ENCODE assay signal across 22 cellular contexts in the genomic region with DNA sequence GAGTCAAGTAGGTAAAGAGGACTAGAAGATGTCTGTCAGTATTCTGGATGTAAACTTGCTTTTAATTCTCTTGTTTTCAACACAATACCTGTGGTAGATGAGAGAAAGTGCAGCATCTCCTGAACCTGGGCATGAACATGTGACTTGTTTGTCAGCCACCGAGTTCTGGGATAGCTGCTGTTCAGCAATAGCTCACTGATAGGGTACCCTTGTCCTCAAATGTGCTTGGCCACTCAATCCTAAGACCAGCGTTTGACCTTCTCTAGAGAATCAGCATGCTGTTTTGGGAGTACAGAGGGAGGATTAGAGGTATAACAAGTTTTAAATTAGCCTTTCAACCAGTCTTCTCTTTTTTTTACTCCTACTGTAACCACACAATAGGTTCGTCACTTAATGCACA. TPM values are rescaled to one million over a fixed set of nuclear protein-coding genes. Genes with fewer than 3 reads are reported as not detected.
DNase-seq lines count a peak whose midpoint lies in the region; ATAC-seq, FAIRE-seq and TF ChIP-seq lines count a peak whose summit lies in the region.
"Had no signal": no experiment of that assay in that cellular context is flagged by ENCODE, and none has a peak within 500 bp of the region (broad histone marks: within the 10 kb centered on the region; RNA-seq: fewer than 3 reads in every experiment).

No MANE protein-coding gene starts in this region.

- peaks cover 30% of the 10 kb centered on the region for H3K4me1 ChIP-seq in left ventricle myocardium inferior
- peaks cover 3 to 14% (median 5%) of the 10 kb centered on the region in 4 experiments; a peak in 4 of 7 replicates for H3K4me1 ChIP-seq in H1 (replicated peaks in 1 of 4; ENCODE audit: control insufficient read depth in 3 of 4, insufficient read depth in 4 of 4, low read length in 3 of 4)
- H3K4me1 ChIP-seq: BLaER1 had no signal

- peak; percentile 56 for ATAC-seq in Right ventricle myocardium superior (ENCODE audit: poor library complexity)
- ATAC-seq in left ventricle myocardium superior, result peak; percentile 60
- no peak for ATAC-seq in GM18517 (IDR thresholded peaks at IDR 0.05; ENCODE audit: unreplicated experiment)
- ATAC-seq: CD8-positive, alpha-beta T cell had no signal

- H3K14ac ChIP-seq in H1 (ENCODE audit: insufficient read length), result no peak overlapping the region

- DNase-seq in Right ventricle myocardium superior, result no peak
- DNase-seq in cardiac septum (ENCODE audit: low spot score), result no peak
- DNase-seq in left ventricle myocardium superior, result no peak
- no peak for DNase-seq in left ventricle myocardium inferior
- DNase-seq in H1 (ENCODE audit: low read depth in 1 of 2, low spot score in 2 of 2), result no peak
- DNase-seq in NCI-H2171 treated with DMSO at 0.1 percent for 48 hours (lab: John Stamatoyannopoulos, UW), result no peak
- DNase-seq in NCI-H2081 (lab: John Stamatoyannopoulos, UW), result no peak
- DNase-seq: Caco-2; CD4-positive, CD25-positive, alpha-beta regulatory T cell; CD8-positive, alpha-beta T cell; DMS153; DND-41; GOT3; H7; HCEC 1CT had no signal

- CTCF ChIA-PET in H1 (lab: Charles Lee; ENCODE audit: partially characterized antibody), result interaction anchor here (1.5 kb wide), 1 partner anchor 26 kb away, joined by 4 read pairs; no protein-coding TSS in a partner anchor

- no peak overlapping the region for H3K56ac ChIP-seq in H1 (replicated peaks; ENCODE audit: insufficient read length, low read depth, low read length)

- WGBS in H1 (ENCODE audit: extremely low coverage in 1 of 2, insufficient coverage in 1 of 2, insufficient read length in 1 of 2, insufficient replicate concordance in 2 of 2, low coverage in 1 of 2, low lambda C conversion rate in 2 of 2, missing lambda C conversion rate in 1 of 2), 2 experiments, result 78% methylated on average over 3 of the region's 3 CpGs; no CpG with 5 or more reads in 1 of the 2 experiments

- no peaks in the 10 kb centered on the region; the same call in 1 of the 2 replicates for H3K79me1 ChIP-seq in H1 (ENCODE audit: low read depth, low read length)

- H2BK12ac ChIP-seq in H1 (ENCODE audit: low read depth, low read length), result no peak overlapping the region

- no peak overlapping the region for H4K91ac ChIP-seq in H1 (replicated peaks; ENCODE audit: insufficient read length, low read length)

- no peak overlapping the region for H3K18ac ChIP-seq in H1 (ENCODE audit: extremely low read depth, low read length)

- H3K27ac ChIP-seq in left ventricle myocardium inferior (replicated peaks), result no peak overlapping the region
- no peak overlapping the region for H3K27ac ChIP-seq in H1 (ENCODE audit: low read depth, low read length)
- H3K27ac ChIP-seq: 22Rv1, BLaER1, C4-2B had no signal

- H3K9ac ChIP-seq in H1 (replicated peaks in 1 of 4; ENCODE audit: extremely low read depth in 1 of 4, low read depth in 3 of 4, low read length in 3 of 4), result no peak overlapping the region; a peak in 1 of 7 replicates
- H3K9ac ChIP-seq: BLaER1 had no signal

- peaks cover 0 to 11% of the 10 kb centered on the region in 2 experiments; a peak in 2 of 4 replicates for H3K79me2 ChIP-seq in H1 (ENCODE audit: control insufficient read depth in 1 of 2, insufficient read depth in 2 of 2, low read length in 2 of 2)

- TF ChIP-seq CTCF in left ventricle myocardium inferior (IDR thresholded peaks at IDR 0.05; ENCODE audit: borderline replicate concordance) (no peak), H1 (IDR thresholded peaks at IDR 0.05; ENCODE audit: control extremely low read depth in 1 of 3, insufficient read depth in 1 of 3, low read depth in 1 of 3, low read length in 3 of 3) (no peak)

- H2BK5ac ChIP-seq in H1 (ENCODE audit: low read depth, low read length), result no peak overlapping the region

- POLR2A ChIA-PET in H1 (lab: Charles Lee; ENCODE audit: partially characterized antibody), result interaction anchor here (1.0 kb wide), 1 partner anchor 23 kb away, joined by 3 read pairs; the partner anchor contains the start of gene RPIA

- H2AFZ ChIP-seq in H1 (ENCODE audit: low read length), result no peak overlapping the region

- FAIRE-seq in H1 (lab: Jason Lieb, UNC), result no peak
- FAIRE-seq: A204.1, G401.6, GM12892 had no signal

- H2AK5ac ChIP-seq in H1 (ENCODE audit: low read depth, low read length), result 0 out of 2 replicates have a peak overlapping the region, but pooled peaks have one; percentile 29

- H4K5ac ChIP-seq in H1 (ENCODE audit: insufficient read length, low read depth, low read length), result no peak overlapping the region

- no peak overlapping the region for H3K23ac ChIP-seq in H1 (ENCODE audit: insufficient read length)

- H3K23me2 ChIP-seq in H1 (ENCODE audit: low read depth, low read length), result no peaks in the 10 kb centered on the region

- H3K4me3 ChIP-seq in left ventricle myocardium inferior (no peak overlapping the region), H1 (ENCODE audit: extremely low read depth in 1 of 4, insufficient read depth in 2 of 4, low read depth in 3 of 4, low read length in 4 of 4) (no peak overlapping the region; a peak in 1 of 8 replicates)
- H3K4me3 ChIP-seq: BLaER1 had no signal

- H2BK20ac ChIP-seq in H1 (ENCODE audit: low read length), result no peak overlapping the region

- H2BK15ac ChIP-seq in H1 (ENCODE audit: low read length), result no peak overlapping the region

- no peak for TF ChIP-seq EP300 in H1 (IDR thresholded peaks at IDR 0.05; ENCODE audit: borderline replicate concordance in 1 of 2, low read depth in 2 of 2, low read length in 2 of 2)

- H4K8ac ChIP-seq in H1 (ENCODE audit: extremely low read depth, insufficient read depth, low read length), result no peak overlapping the region

- no peak for TF ChIP-seq POLR2A in H1 (IDR thresholded peaks at IDR 0.05; ENCODE audit: control extremely low read depth in 1 of 2, low read depth in 2 of 2, low read length in 2 of 2)

- no peak for TF ChIP-seq RAD21 in H1 (IDR thresholded peaks at IDR 0.05 in 1 of 2, conservative IDR thresholded peaks at IDR 0.05 in 1 of 2; ENCODE audit: low read depth in 2 of 2, low read length in 2 of 2)

- no peak overlapping the region for H2BK120ac ChIP-seq in H1 (replicated peaks; ENCODE audit: low read depth, low read length)

- intact Hi-C loops in Right ventricle myocardium superior (cut with DNase I) (no loop called here), cardiac septum (cut with DNase I) (no loop called here), left ventricle myocardium superior (cut with micrococcal nuclease) (no loop called here), left ventricle myocardium inferior (cut with micrococcal nuclease) (no loop called here)

- H3K9me3 ChIP-seq in left ventricle myocardium inferior (replicated peaks), result no peaks in the 10 kb centered on the region
- H3K9me3 ChIP-seq in H1 (ENCODE audit: insufficient read depth in 2 of 2, low read depth in 1 of 2, low read length in 1 of 2), result peaks cover 4 to 12% of the 10 kb centered on the region in 2 experiments
- H3K9me3 ChIP-seq: Caco-2 had no signal

- no peaks in the 10 kb centered on the region for H3K36me3 ChIP-seq in left ventricle myocardium inferior
- H3K36me3 ChIP-seq in H1 (ENCODE audit: control insufficient read depth in 2 of 4, insufficient read depth in 4 of 4, low read length in 3 of 4), result peaks cover 0 to 6% (median 3%) of the 10 kb centered on the region in 4 experiments; a peak in 2 of 8 replicates

- H3K4me2 ChIP-seq in H1 (ENCODE audit: insufficient read depth in 1 of 2, low read depth in 2 of 2, low read length in 2 of 2), result 0 out of 4 replicates have a peak overlapping the region, but pooled peaks of 1 of the 2 experiments have one; percentile 7
- H3K4me2 ChIP-seq: BLaER1 had no signal

- H4K20me1 ChIP-seq in H1 (replicated peaks in 1 of 2; ENCODE audit: control insufficient read depth in 1 of 2, insufficient read depth in 2 of 2, low read length in 2 of 2), result no peaks in the 10 kb centered on the region

- no peak overlapping the region for H3K4ac ChIP-seq in H1 (replicated peaks; ENCODE audit: insufficient read length, low read depth, low read length)

- H3K27me3 ChIP-seq in left ventricle myocardium inferior (ENCODE audit: low read depth) (no peaks in the 10 kb centered on the region), H1 (replicated peaks in 1 of 4; ENCODE audit: control insufficient read depth in 3 of 4, extremely low read depth in 1 of 4, insufficient read depth in 3 of 4, low read length in 3 of 4) (no peaks in the 10 kb centered on the region)
- H3K27me3 ChIP-seq: BLaER1 had no signal

TF ChIP-seq in H1, 55 proteins besides CTCF, POLR2A, EP300 and RAD21 (continues in another document):
- no peak for TF ChIP-seq ATF2 (IDR thresholded peaks at IDR 0.05; ENCODE audit: low read length)
- no peak for TF ChIP-seq TCF12 (IDR thresholded peaks at IDR 0.05; ENCODE audit: low read depth, low read length)
- TF ChIP-seq RNF2 (IDR thresholded peaks at IDR 0.05; ENCODE audit: borderline replicate concordance, low read depth, low read length, missing control alignments, poor library complexity, severe bottlenecking), result no peak
- TF ChIP-seq GTF2F1 (IDR thresholded peaks at IDR 0.05; ENCODE audit: borderline replicate concordance, low read depth, low read length), result no peak
- no peak for TF ChIP-seq JUND (IDR thresholded peaks at IDR 0.05; ENCODE audit: low read length)
- no peak for TF ChIP-seq CBX8 (IDR thresholded peaks at IDR 0.05; ENCODE audit: borderline replicate concordance, low read depth, low read length)
- TF ChIP-seq SIN3A (conservative IDR thresholded peaks at IDR 0.05 in 1 of 2, IDR thresholded peaks at IDR 0.05 in 1 of 2; ENCODE audit: low read depth in 1 of 2, low read length in 2 of 2), result no peak

RNA-seq across cellular contexts. Expression of gene RPIA, which starts 23.2 kb away (rescaled TPM):
- total RNA-seq in Right ventricle myocardium superior (17.4 TPM), cardiac septum (10.5 TPM), left ventricle myocardium superior (19.1 TPM), left ventricle myocardium inferior (18.0 TPM)
- 24.0 and 26.7 TPM in 2 replicates for total RNA-seq in H1 (2021; fragmentation: NEBNext Ultra II Directional; extraction: Animal tissue kit (Norgen Biotek cat#: 25700))
- 9.1 and 13.1 TPM in 2 replicates for polyA plus RNA-seq in H1 (2011; rRNA removed)
- polyA plus RNA-seq in H1 (2011; cell fraction: cytosol; rRNA removed), result 16.0 TPM
- 7.2 TPM for polyA plus RNA-seq in H1 (2011; cell fraction: nucleus; rRNA removed)
- polyA plus RNA-seq in H1 (2012, experiment 1 of 2), result 17.9 to 21.7 TPM (median 20.8 TPM) in 4 replicates
- polyA plus RNA-seq in H1 (2012, experiment 2 of 2), result 5.2 TPM
- polyA plus RNA-seq in H1 (2013, experiment 1 of 2), result 12.3 TPM
- polyA plus RNA-seq in H1 (2013, experiment 2 of 2), result 12.0 TPM
- 11.2 and 12.6 TPM in 2 replicates for polyA minus RNA-seq in H1 (2011; rRNA and poly(A)+ RNA removed)
- polyA minus RNA-seq in H1 (2011; cell fraction: cytosol; rRNA and poly(A)+ RNA removed), result 5.6 TPM
- polyA minus RNA-seq in H1 (2011; cell fraction: nucleus; rRNA and poly(A)+ RNA removed), result 8.8 TPM
